ENCODE assay signal across 30 cellular contexts in genomic region chr7:137480401-137480800, GRCh38.
"Had no signal": no experiment of that assay in that cellular context is flagged by ENCODE, and none has a peak within 500 bp of the region (broad histone marks: within the 10 kb centered on the region; RNA-seq: fewer than 3 reads in every experiment).

No MANE protein-coding gene starts in this region.

- H3K4me2 ChIP-seq: hepatocyte, smooth muscle cell had no signal

- H3K9me3 ChIP-seq: gastroesophageal sphincter, heart left ventricle, left ventricle myocardium inferior, lower lobe of right lung, prostate gland, right atrium auricular region, suprapubic skin, transverse colon, upper lobe of right lung, uterus had no signal

- FAIRE-seq: islet of Langerhans had no signal

- H3K79me2 ChIP-seq: hepatocyte had no signal

- H2AFZ ChIP-seq: hepatocyte had no signal

- H3K4me3 Mint-ChIP-seq: dendritic cell treated with granulocyte-macrophage colony-stimulating factor and Interleukin-4, amounts not matched to agents 40 ng/mL and 50 ng/mL, for 4 days; endodermal cell; naive thymus-derived CD8-positive, alpha-beta T cell; nephron progenitor cell; stimulated activated naive CD8-positive, alpha-beta T cell treated with anti-CD3 and anti-CD28 coated beads, Interleukin-15, amount 100 ng/mL, for 72 hours had no signal

- H3K27me3 ChIP-seq: gastroesophageal sphincter, heart left ventricle, hepatocyte, right atrium auricular region, suprapubic skin, transverse colon, upper lobe of right lung, uterus had no signal

- H3K27me3 Mint-ChIP-seq: dendritic cell treated with granulocyte-macrophage colony-stimulating factor and Interleukin-4, amounts not matched to agents 40 ng/mL and 50 ng/mL, for 4 days; stimulated activated naive CD8-positive, alpha-beta T cell treated with anti-CD3 and anti-CD28 coated beads, Interleukin-15, amount 100 ng/mL, for 72 hours had no signal

- H3K4me1 ChIP-seq: gastroesophageal sphincter, heart left ventricle, left ventricle myocardium inferior, lower lobe of right lung, prostate gland, right atrium auricular region, suprapubic skin, transverse colon, upper lobe of right lung, uterus had no signal

- H3K27ac Mint-ChIP-seq: dendritic cell treated with granulocyte-macrophage colony-stimulating factor and Interleukin-4, amounts not matched to agents 40 ng/mL and 50 ng/mL, for 4 days; endodermal cell; naive thymus-derived CD8-positive, alpha-beta T cell; nephron progenitor cell; stimulated activated naive CD8-positive, alpha-beta T cell treated with anti-CD3 and anti-CD28 coated beads, Interleukin-15, amount 100 ng/mL, for 72 hours had no signal

- DNase-seq: effector CD8-positive, alpha-beta T cell; endodermal cell; heart left ventricle; kidney glomerular epithelial cell; left colon; left ventricle myocardium inferior; lower lobe of right lung; naive thymus-derived CD8-positive, alpha-beta T cell; nephron progenitor cell; nucleus accumbens; stimulated activated CD4-positive, alpha-beta T cell treated with anti-CD3 and anti-CD28 coated beads, Interleukin-12 subunit alpha, Interleukin-12 subunit beta, amount 100 ng/mL, for 4 hours; stimulated activated CD4-positive, alpha-beta T cell treated with anti-CD3 and anti-CD28 coated beads, Interleukin-1b, Interleukin-23, amount 100 ng/mL, for 48 hours; stimulated activated CD4-positive, alpha-beta T cell treated with anti-CD3 and anti-CD28 coated beads, Interleukin-4, amount 100 ng/mL, for 1 hour; stimulated activated CD8-positive, alpha-beta memory T cell treated with anti-CD3 and anti-CD28 coated beads, Interleukin-4, amount 100 ng/mL, for 48 hours; stimulated activated naive CD4-positive, alpha-beta T cell; stimulated activated naive CD8-positive, alpha-beta T cell treated with anti-CD3 and anti-CD28 coated beads, Interleukin-15, amount 100 ng/mL, for 72 hours; transverse colon; upper lobe of right lung; uterus had no signal

- H3K9me3 Mint-ChIP-seq: endodermal cell, nephron progenitor cell had no signal

- H3K36me3 Mint-ChIP-seq: naive thymus-derived CD8-positive, alpha-beta T cell had no signal

- ATAC-seq: esophagus mucosa; gastroesophageal sphincter; heart left ventricle; left colon; lower lobe of right lung; naive thymus-derived CD8-positive, alpha-beta T cell; sciatic nerve; stimulated activated naive CD8-positive, alpha-beta T cell treated with anti-CD3 and anti-CD28 coated beads, Interleukin-15, amount 100 ng/mL, for 72 hours; upper lobe of right lung had no signal

- H3K27ac ChIP-seq: epithelial cell of prostate, gastroesophageal sphincter, heart left ventricle, hepatocyte, left ventricle myocardium inferior, lower lobe of right lung, prostate gland, right atrium auricular region, suprapubic skin, transverse colon, upper lobe of right lung, uterus had no signal

- H3K4me1 Mint-ChIP-seq: naive thymus-derived CD8-positive, alpha-beta T cell; nephron progenitor cell; stimulated activated naive CD8-positive, alpha-beta T cell treated with anti-CD3 and anti-CD28 coated beads, Interleukin-15, amount 100 ng/mL, for 72 hours had no signal

- H3K4me3 ChIP-seq: gastroesophageal sphincter, heart left ventricle, hepatocyte, left ventricle myocardium inferior, lower lobe of right lung, prostate gland, right atrium auricular region, smooth muscle cell, suprapubic skin, transverse colon, upper lobe of right lung, uterus had no signal

- H3K36me3 ChIP-seq: gastroesophageal sphincter, heart left ventricle, left ventricle myocardium inferior, lower lobe of right lung, prostate gland, right atrium auricular region, suprapubic skin, transverse colon, upper lobe of right lung, uterus had no signal
